In genomic region chr4:153950100-153950979, GRCh38 we compare ENCODE assay signal across 1 cellular context.
TF ChIP-seq lines count a peak whose summit lies in the region.

No MANE protein-coding gene starts in this region.

TF ChIP-seq in HCT116, 20 proteins besides CTCF, POLR2A, EP300 and RAD21 (continued from another document):
- TF ChIP-seq REST (IDR thresholded peaks at IDR 0.05; ENCODE audit: low read depth) = no peak
- TF ChIP-seq ZFX (IDR thresholded peaks at IDR 0.05) = no peak
- no peak for TF ChIP-seq TCF7L2 (IDR thresholded peaks at IDR 0.05; ENCODE audit: borderline replicate concordance, extremely low read depth, insufficient read depth, insufficient read length)
- no peak for TF ChIP-seq SRF (IDR thresholded peaks at IDR 0.05; ENCODE audit: low read depth)
